In the genomic region with DNA sequence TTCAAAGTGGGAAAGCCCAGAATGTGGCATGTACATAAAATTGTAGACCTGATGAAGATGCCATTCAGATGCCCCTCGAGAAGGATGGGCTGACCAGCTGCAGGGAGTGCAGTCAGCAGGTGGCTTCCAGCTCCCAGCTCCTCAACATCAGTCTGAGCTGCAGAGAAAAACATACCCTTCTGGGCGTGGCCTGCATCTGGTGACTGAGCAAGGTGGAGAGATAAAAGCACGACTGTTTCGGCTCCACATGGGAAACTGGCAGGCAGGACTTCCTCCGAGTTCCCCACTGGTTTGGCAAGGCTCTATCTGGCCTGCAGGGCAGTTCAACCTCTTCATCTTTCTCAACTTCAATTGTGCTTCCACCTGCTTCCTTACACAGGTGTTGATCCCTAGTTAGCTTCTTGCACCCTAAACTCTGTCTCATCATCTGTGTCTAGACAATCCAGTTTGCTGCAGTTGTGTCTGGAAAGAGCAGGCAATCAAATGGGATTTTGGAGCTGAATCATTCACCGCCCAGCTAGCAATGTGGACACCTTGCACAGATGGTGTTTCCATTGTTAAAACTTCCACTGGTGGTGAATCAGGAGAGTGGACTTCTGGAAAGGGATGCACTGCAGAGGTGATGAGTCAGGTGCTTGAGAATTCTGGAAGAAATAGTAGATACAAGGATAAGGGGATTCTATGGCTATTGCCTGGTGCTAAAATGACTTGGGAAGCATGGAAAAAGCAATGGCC, we compare ENCODE assay signal across 33 cellular contexts. TPM values are rescaled to one million over a fixed set of nuclear protein-coding genes. Genes with fewer than 3 reads are reported as not detected.
DNase-seq lines count a peak whose midpoint lies in the region; ATAC-seq, FAIRE-seq and TF ChIP-seq lines count a peak whose summit lies in the region.
"Had no signal": no experiment of that assay in that cellular context is flagged by ENCODE, and none has a peak within 500 bp of the region (broad histone marks: within the 10 kb centered on the region; RNA-seq: fewer than 3 reads in every experiment).

No MANE protein-coding gene starts in this region.

- no peak overlapping the region for H3K4me3 ChIP-seq in mesenchymal stem cell (ENCODE audit: insufficient read depth in 1 of 2, low read depth in 1 of 2, low read length in 2 of 2)
- H3K4me3 ChIP-seq: adrenal gland, SK-N-MC, spleen, testis, uterus had no signal

- H4K8ac ChIP-seq in mesenchymal stem cell (ENCODE audit: low read length) = no peak overlapping the region

- no peak overlapping the region for H2BK12ac ChIP-seq in mesenchymal stem cell (ENCODE audit: low read length in 2 of 2)

- peak; percentile 38 for DNase-seq in NCI-H82 (lab: John Stamatoyannopoulos, UW)
- DNase-seq in NCI-H82 treated with DMSO at 0.1 percent for 48 hours (lab: John Stamatoyannopoulos, UW; ENCODE audit: unreplicated experiment) = no peak
- DNase-seq in RPMI8226 = peak; percentile 12
- DNase-seq in erythroblast (lab: John Stamatoyannopoulos, UW) = peak; percentile 23 to 44
- peak; percentile 11 for DNase-seq in renal cortical epithelial cell (ENCODE audit: low read depth)
- no peak for DNase-seq in GM12892 (ENCODE audit: insufficient read length)
- DNase-seq in mesenchymal stem cell = no peak
- DNase-seq: activated CD4-positive, alpha-beta T cell treated with anti-CD3 and anti-CD28 coated beads, Interleukin-2, amount 10 ng/mL, durations not matched to agents 24 days and 14 days; activated CD8-positive, alpha-beta memory T cell treated with anti-CD3 and anti-CD28 coated beads, Interleukin-2, amount 10 ng/mL, durations not matched to agents 7 days and 5 days; activated naive CD4-positive, alpha-beta T cell treated with Interleukin-2 at 50 U/mL for 16 hours; activated T-cell treated with anti-CD3 and anti-CD28 coated beads, Interleukin-2, amount 50 U/mL, for 72 hours; adrenal gland; CD8-positive, alpha-beta memory T cell; effector CD8-positive, alpha-beta T cell; GOT3; left cardiac atrium; naive B cell; NCI-H1417; NCI-H2107; nucleus accumbens; retina; spleen; stimulated activated CD4-positive, alpha-beta T cell treated with anti-CD3 and anti-CD28 coated beads, Interleukin-4, amount 100 ng/mL, for 1 hour; T-helper 2 cell; testis; uterus had no signal

- H3K79me1 ChIP-seq in mesenchymal stem cell (replicated peaks; ENCODE audit: low read length, poor library complexity, severe bottlenecking) = no peaks in the 10 kb centered on the region

- no peak overlapping the region for H2AK5ac ChIP-seq in mesenchymal stem cell (ENCODE audit: low read length, severe bottlenecking)

- no peak overlapping the region for H2BK120ac ChIP-seq in mesenchymal stem cell (ENCODE audit: low read depth, low read length)

- no peak overlapping the region for H3K18ac ChIP-seq in mesenchymal stem cell (ENCODE audit: low read depth in 1 of 2, low read length in 2 of 2)

- FAIRE-seq in GM12892 (lab: Jason Lieb, UNC) = no peak
- FAIRE-seq: A204.1, G401.6, RCC 7860 had no signal

- no peak overlapping the region for H2BK5ac ChIP-seq in mesenchymal stem cell (ENCODE audit: low read depth, low read length, poor library complexity, severe bottlenecking)

- 70% methylated on average over 6 of the region's 6 CpGs for WGBS in mesenchymal stem cell

- no peak for ATAC-seq in GM21528 (IDR thresholded peaks at IDR 0.05; ENCODE audit: low FRiP score, unreplicated experiment)
- ATAC-seq: activated CD8-positive, alpha-beta memory T cell treated with anti-CD3 and anti-CD28 coated beads, Interleukin-2, amount 10 ng/mL, durations not matched to agents 7 days and 5 days; activated T-cell treated with anti-CD3 and anti-CD28 coated beads, Interleukin-2, amount 50 U/mL, for 72 hours; left cardiac atrium; stimulated activated memory B cell treated with anti-CD40 and anti-IgM and Interleukin-4, amounts not matched to agents 10 μg/mL and 1 μg/mL and 100 μg/mL, for 72 hours had no signal

- no peak overlapping the region for H3K23ac ChIP-seq in mesenchymal stem cell (ENCODE audit: low read length in 2 of 2)

- no peak overlapping the region for H3K4me2 ChIP-seq in mesenchymal stem cell (ENCODE audit: low read length, poor library complexity, severe bottlenecking)

- H2BK15ac ChIP-seq in mesenchymal stem cell (ENCODE audit: low read depth, poor library complexity, severe bottlenecking) = no peak overlapping the region

- H3K27me3 ChIP-seq in mesenchymal stem cell (ENCODE audit: control insufficient read depth in 1 of 2, insufficient read depth in 1 of 2, low read length in 2 of 2) = peaks cover 11 to 12% of the 10 kb centered on the region in 2 experiments
- H3K27me3 ChIP-seq: adrenal gland, testis, uterus had no signal

- H4K91ac ChIP-seq in mesenchymal stem cell (ENCODE audit: low read length) = no peak overlapping the region

- H3K14ac ChIP-seq in mesenchymal stem cell (ENCODE audit: low read length in 2 of 2) = no peak overlapping the region

- H3K4me1 ChIP-seq in mesenchymal stem cell (ENCODE audit: control insufficient read depth, insufficient read depth, low read depth, low read length) = no peaks in the 10 kb centered on the region
- H3K4me1 ChIP-seq: adrenal gland, spleen, testis, uterus had no signal

- H3K9me3 ChIP-seq in mesenchymal stem cell (ENCODE audit: control insufficient read depth, low read length) = no peaks in the 10 kb centered on the region
- H3K9me3 ChIP-seq: spleen, testis, uterus had no signal

- H3K9ac ChIP-seq in mesenchymal stem cell (ENCODE audit: low read length) = no peak overlapping the region

- H3K36me3 ChIP-seq in mesenchymal stem cell (ENCODE audit: control insufficient read depth in 1 of 2, insufficient read depth in 2 of 2, low read depth in 1 of 2, low read length in 2 of 2) = no peaks in the 10 kb centered on the region
- H3K36me3 ChIP-seq: adrenal gland, spleen, uterus had no signal

- H3K4ac ChIP-seq in mesenchymal stem cell (ENCODE audit: low read depth in 1 of 2, low read length in 2 of 2) = no peak overlapping the region

- TF ChIP-seq POLR2A in erythroblast (IDR thresholded peaks at IDR 0.05; ENCODE audit: low read length) (no peak), GM12892 (IDR thresholded peaks at IDR 0.05; ENCODE audit: low read depth, low read length) (no peak)

- no peak overlapping the region for H2AFZ ChIP-seq in mesenchymal stem cell (ENCODE audit: low read depth, low read length)

- no peak overlapping the region for H3K27ac ChIP-seq in mesenchymal stem cell (ENCODE audit: low read length, poor library complexity, severe bottlenecking)
- H3K27ac ChIP-seq: adrenal gland, SK-N-MC, spleen, testis, uterus, VCaP had no signal

RNA-seq across cellular contexts. Expression of gene POLR1D, which starts 56.8 kb away (rescaled TPM):
- total RNA-seq in renal cortical epithelial cell = 69.9 and 88.4 TPM in 2 replicates
- polyA plus RNA-seq in GM12892 (2012; ENCODE audit: missing spikeins) = 189 TPM
- polyA plus RNA-seq in mesenchymal stem cell (2013, experiment 1 of 2) = 215 TPM
- 218 TPM for polyA plus RNA-seq in mesenchymal stem cell (2013, experiment 2 of 2)

RNA-seq across cellular contexts. Expression of gene LNX2, which starts 58.1 kb away (rescaled TPM):
- total RNA-seq in renal cortical epithelial cell = 9.0 and 16.5 TPM in 2 replicates
- 3.2 TPM for polyA plus RNA-seq in GM12892 (2012; ENCODE audit: missing spikeins)
- polyA plus RNA-seq in mesenchymal stem cell (2013, experiment 1 of 2) = 5.6 TPM
- polyA plus RNA-seq in mesenchymal stem cell (2013, experiment 2 of 2) = 5.7 TPM

Comparison
In these comparisons a context has a peak if more than half of its experiments do, and no peak if none do; other contexts are left out.
1. DNase-seq: peak in NCI-H82 (single experiment), RPMI8226 (single experiment), erythroblast (2 of 2) and renal cortical epithelial cell (single experiment); none in NCI-H82 treated with DMSO at 0.1 percent for 48 hours (single experiment), GM12892 (single experiment) and mesenchymal stem cell (single experiment).